24 cellular contexts compared by ENCODE assay signal in the genomic region with DNA sequence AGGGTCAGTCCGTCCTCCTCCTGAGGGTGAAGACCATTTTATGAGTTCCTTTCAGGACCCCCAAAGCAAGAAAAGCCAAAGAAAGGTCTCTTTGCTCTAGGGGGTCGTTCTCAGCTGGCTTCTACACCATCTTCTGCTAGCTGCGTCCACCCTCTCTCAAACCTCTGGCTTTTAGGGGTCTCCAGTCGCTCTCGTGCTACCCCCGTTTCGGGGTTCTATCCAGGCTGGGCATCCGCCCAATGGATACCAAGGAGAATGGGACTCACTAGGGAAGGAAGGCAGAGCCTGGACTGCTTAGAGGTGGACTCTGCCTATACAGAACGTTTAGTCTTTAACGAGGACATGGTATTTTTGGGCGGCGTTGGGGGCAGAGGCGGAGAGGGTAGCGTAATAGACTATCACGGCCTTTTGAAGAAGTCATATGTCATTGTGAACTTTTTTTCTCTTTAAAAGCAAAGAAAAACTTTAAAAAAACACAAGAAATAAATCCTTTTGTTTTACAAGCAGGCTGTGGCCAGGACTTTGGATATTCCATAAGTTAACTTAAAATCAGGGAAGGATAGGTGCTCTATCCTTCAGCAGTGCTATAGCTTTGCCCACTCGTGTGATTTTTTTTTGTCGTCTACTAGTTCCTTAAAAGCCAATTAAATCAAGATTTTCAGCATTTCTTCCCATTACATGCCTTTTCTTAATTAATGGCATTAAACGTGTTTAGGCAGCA. TPM values are rescaled to one million over a fixed set of nuclear protein-coding genes. Genes with fewer than 3 reads are reported as not detected.
DNase-seq lines count a peak whose midpoint lies in the region; ATAC-seq lines count a peak whose summit lies in the region.
"Had no signal": no experiment of that assay in that cellular context is flagged by ENCODE, and none has a peak within 500 bp of the region (broad histone marks: within the 10 kb centered on the region; RNA-seq: fewer than 3 reads in every experiment).

No MANE protein-coding gene starts in this region.

- H3K36me3 Mint-ChIP-seq in activated naive CD4-positive, alpha-beta T cell treated with anti-CD3 and anti-CD28 coated beads, Interleukin-2, amount 10 ng/mL, durations not matched to agents 7 days and 5 days = peaks cover 16% of the 10 kb centered on the region
- peaks cover 1% of the 10 kb centered on the region for H3K36me3 Mint-ChIP-seq in IgD-negative memory B cell
- H3K36me3 Mint-ChIP-seq: CD8-positive, alpha-beta T cell had no signal

- H3K27ac ChIP-seq in iPS-18a (ENCODE audit: low read length) (no peak overlapping the region), skeletal muscle tissue (ENCODE audit: low read depth, low read length) (peak overlapping the region; percentile 26)
- H3K27ac ChIP-seq: heart left ventricle, parathyroid adenoma, stomach, transverse colon had no signal

- H3K4me1 Mint-ChIP-seq in activated naive CD4-positive, alpha-beta T cell treated with anti-CD3 and anti-CD28 coated beads, Interleukin-2, amount 10 ng/mL, durations not matched to agents 7 days and 5 days = peaks cover 10% of the 10 kb centered on the region
- H3K4me1 Mint-ChIP-seq in IgD-negative memory B cell = peaks cover 7 to 11% (median 10%) of the 10 kb centered on the region in 3 donors

- H3K4me3 Mint-ChIP-seq in activated naive CD4-positive, alpha-beta T cell treated with anti-CD3 and anti-CD28 coated beads, Interleukin-2, amount 10 ng/mL, durations not matched to agents 7 days and 5 days = no peak overlapping the region
- H3K4me3 Mint-ChIP-seq in IgD-negative memory B cell = peak overlapping the region in 1 of 4 donors; percentile 53
- H3K4me3 Mint-ChIP-seq: activated T-cell treated with anti-CD3 and anti-CD28 coated beads, Interleukin-2, amount 50 U/mL, for 24 hours; CD8-positive, alpha-beta T cell had no signal

- no peak for DNase-seq in activated naive CD4-positive, alpha-beta T cell treated with anti-CD3 and anti-CD28 coated beads, Interleukin-2, amount 10 ng/mL, durations not matched to agents 7 days and 5 days
- DNase-seq in activated naive CD4-positive, alpha-beta T cell (lab: John Stamatoyannopoulos, UW) = no peak
- DNase-seq in left lobe of liver (ENCODE audit: low spot score) (no peak), islet precursor cell (no peak), AG08396 (ENCODE audit: low spot score) (no peak)
- DNase-seq: activated T-cell treated with anti-CD3 and anti-CD28 coated beads, Interleukin-2, amount 50 U/mL, for 24 hours; CD8-positive, alpha-beta T cell; cortex of kidney; GDM1; GOT3; heart left ventricle; Kasumi-1; naive thymus-derived CD8-positive, alpha-beta T cell; NCI-H1048; NCI-H187 treated with DMSO at 0.1 percent for 48 hours; stimulated activated CD4-positive, alpha-beta T cell treated with anti-CD3 and anti-CD28 coated beads, Interleukin-4, amount 100 ng/mL, for 24 hours; stomach; SW 1271; transverse colon had no signal

- H3K4me3 ChIP-seq in iPS-18a (ENCODE audit: low read length) (peak overlapping the region; percentile 47), skeletal muscle tissue (ENCODE audit: low read length in 3 of 3) (peak overlapping the region in 2 of 3 donors; percentile 42 to 77)
- H3K4me3 ChIP-seq: heart left ventricle, stomach, transverse colon had no signal

- H3K27ac Mint-ChIP-seq in activated naive CD4-positive, alpha-beta T cell treated with anti-CD3 and anti-CD28 coated beads, Interleukin-2, amount 10 ng/mL, durations not matched to agents 7 days and 5 days = peak overlapping the region; percentile 58
- peak overlapping the region; percentile 80 to 90 (median 86) for H3K27ac Mint-ChIP-seq in IgD-negative memory B cell
- H3K27ac Mint-ChIP-seq: CD8-positive, alpha-beta T cell had no signal

- peaks cover 2% of the 10 kb centered on the region for H3K9me3 Mint-ChIP-seq in activated naive CD4-positive, alpha-beta T cell treated with anti-CD3 and anti-CD28 coated beads, Interleukin-2, amount 10 ng/mL, durations not matched to agents 7 days and 5 days
- peaks cover 3 to 19% (median 4%) of the 10 kb centered on the region in 3 donors for H3K9me3 Mint-ChIP-seq in IgD-negative memory B cell
- H3K9me3 Mint-ChIP-seq: CD8-positive, alpha-beta T cell had no signal

- H3K27me3 ChIP-seq in iPS-18a (ENCODE audit: control insufficient read depth, insufficient read depth, low read length) (peaks cover 100% of the 10 kb centered on the region), skeletal muscle tissue (ENCODE audit: control insufficient read depth in 3 of 3, insufficient read depth in 3 of 3, low read length in 3 of 3) (peaks cover 14 to 63% (median 21%) of the 10 kb centered on the region in 3 donors)

- H3K27me3 Mint-ChIP-seq in activated naive CD4-positive, alpha-beta T cell treated with anti-CD3 and anti-CD28 coated beads, Interleukin-2, amount 10 ng/mL, durations not matched to agents 7 days and 5 days = peaks cover 100% of the 10 kb centered on the region
- peaks cover 81% of the 10 kb centered on the region for H3K27me3 Mint-ChIP-seq in IgD-negative memory B cell

- no peak overlapping the region for H3K9ac ChIP-seq in iPS-18a (ENCODE audit: low read length)
- H3K9ac ChIP-seq in skeletal muscle tissue (ENCODE audit: low read depth in 1 of 3, low read length in 3 of 3) = peak overlapping the region in 1 of 3 donors; percentile 88
- H3K9ac ChIP-seq: parathyroid adenoma had no signal

- CTCF ChIA-PET in activated naive CD4-positive, alpha-beta T cell treated with anti-CD3 and anti-CD28 coated beads, Interleukin-2, amount 10 ng/mL, durations not matched to agents 7 days and 5 days (lab: Charles Lee) = no interaction called here

- H3K36me3 ChIP-seq in iPS-18a (ENCODE audit: control insufficient read depth, low read depth, low read length) = no peaks in the 10 kb centered on the region
- H3K36me3 ChIP-seq in skeletal muscle tissue (ENCODE audit: control insufficient read depth in 3 of 3, insufficient read depth in 3 of 3, low read length in 3 of 3) = peaks cover 0 to 3% (median 0%) of the 10 kb centered on the region in 3 donors
- H3K36me3 ChIP-seq: heart left ventricle, stomach, transverse colon had no signal

- ATAC-seq in left lobe of liver = no peak
- ATAC-seq: CD8-positive, alpha-beta T cell; heart left ventricle; naive thymus-derived CD8-positive, alpha-beta T cell had no signal

- H3K4me1 ChIP-seq in iPS-18a (ENCODE audit: control insufficient read depth, low read depth, low read length) = peaks cover 23% of the 10 kb centered on the region
- peaks cover 6 to 35% (median 20%) of the 10 kb centered on the region in 3 donors for H3K4me1 ChIP-seq in skeletal muscle tissue (ENCODE audit: control insufficient read depth in 3 of 3, insufficient read depth in 3 of 3, low read length in 3 of 3)
- H3K4me1 ChIP-seq: parathyroid adenoma had no signal

- H3K9me3 ChIP-seq in iPS-18a (ENCODE audit: control insufficient read depth, low read depth, low read length) (no peaks in the 10 kb centered on the region), skeletal muscle tissue (ENCODE audit: control insufficient read depth in 3 of 3, low read length in 3 of 3) (peaks cover 0 to under 1% (median 0%) of the 10 kb centered on the region in 3 donors)
- H3K9me3 ChIP-seq: heart left ventricle, transverse colon had no signal

RNA-seq across cellular contexts. Expression of a gene that starts 7.1 kb away (rescaled TPM):
- polyA plus RNA-seq in IgD-negative memory B cell = not detected
- total RNA-seq in skeletal muscle tissue (16.2 TPM), left lobe of liver (not detected)
- total RNA-seq: CD8-positive, alpha-beta T cell; naive thymus-derived CD8-positive, alpha-beta T cell had no signal
- polyA plus RNA-seq: keratinocyte; naive thymus-derived CD8-positive, alpha-beta T cell had no signal

Comparison
In these comparisons a context has a peak if more than half of its experiments do, and no peak if none do; other contexts are left out.
1. RNA of a gene that starts 7.1 kb away (total RNA-seq): 16.2 TPM in skeletal muscle tissue (single experiment); not detected in left lobe of liver (single experiment); every median in the first group is over 10 times any median in the second.